20 cellular contexts compared by ENCODE assay signal in the genomic region with DNA sequence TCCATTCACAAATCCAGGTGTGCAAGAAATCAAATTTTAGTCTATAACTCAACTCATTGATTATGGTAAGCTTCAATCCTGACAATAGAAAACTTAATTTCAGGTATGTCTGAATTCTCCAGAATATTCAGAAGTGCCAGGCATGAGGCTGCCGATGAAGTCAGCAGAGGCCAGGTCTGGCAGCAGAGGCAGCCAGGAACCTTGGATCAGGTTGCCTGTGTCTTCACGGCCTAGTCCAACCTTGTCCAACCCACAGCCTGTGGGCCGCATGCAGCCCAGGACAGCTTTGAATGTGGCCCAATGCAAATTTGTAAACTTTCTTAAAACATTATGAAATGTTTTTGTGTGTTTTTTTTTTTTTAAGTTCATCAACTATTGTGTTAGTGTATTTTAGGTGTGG. TPM values are rescaled to one million over a fixed set of nuclear protein-coding genes. Genes with fewer than 3 reads are reported as not detected.
DNase-seq lines count a peak whose midpoint lies in the region; ATAC-seq and TF ChIP-seq lines count a peak whose summit lies in the region.
"Had no signal": no experiment of that assay in that cellular context is flagged by ENCODE, and none has a peak within 500 bp of the region (broad histone marks: within the 10 kb centered on the region; RNA-seq: fewer than 3 reads in every experiment).

No MANE protein-coding gene starts in this region.

- no peak for ATAC-seq in activated T-cell treated with anti-CD3 and anti-CD28 coated beads, Interleukin-2, amount 50 U/mL, for 72 hours (replicated peaks in 1 of 2)
- ATAC-seq: CD8-positive, alpha-beta T cell had no signal

- H3K36me3 ChIP-seq in neural progenitor cell = no peaks in the 10 kb centered on the region

- H3K9me3 Mint-ChIP-seq in neural progenitor cell = no peaks in the 10 kb centered on the region
- H3K9me3 Mint-ChIP-seq in activated T-cell treated with anti-CD3 and anti-CD28 coated beads, Interleukin-2, amount 50 U/mL, for 72 hours = no peaks in the 10 kb centered on the region
- H3K9me3 Mint-ChIP-seq: CD4-positive, CD25-positive, alpha-beta regulatory T cell; CD8-positive, alpha-beta T cell had no signal

- H3K4me1 ChIP-seq in neural progenitor cell = peaks cover 7% of the 10 kb centered on the region
- H3K4me1 ChIP-seq: BLaER1 had no signal

- no peaks in the 10 kb centered on the region for H3K9me3 ChIP-seq in neural progenitor cell (ENCODE audit: low read depth)
- H3K9me3 ChIP-seq: BLaER1, Caco-2 had no signal

- H3K27ac ChIP-seq in neural progenitor cell = peak overlapping the region; percentile 53
- H3K27ac ChIP-seq: 22Rv1, BLaER1, C4-2B had no signal

- H3K4me1 Mint-ChIP-seq in neural progenitor cell = no peaks in the 10 kb centered on the region
- H3K4me1 Mint-ChIP-seq in activated T-cell treated with anti-CD3 and anti-CD28 coated beads, Interleukin-2, amount 50 U/mL, for 72 hours (ENCODE audit: low read depth) = peaks cover 17% of the 10 kb centered on the region

- CTCF ChIA-PET in GM10248 (lab: Yijun Ruan, JAX) = interaction anchor here (0.9 to 4.0 kb wide), 3 partner anchors 22 to 63 kb away, joined by 3 to 13 read pairs (median 4); no protein-coding TSS in a partner anchor

- H3K79me2 ChIP-seq in neural progenitor cell (ENCODE audit: low read depth) = no peaks in the 10 kb centered on the region

- TF ChIP-seq CTCF in neural progenitor cell (IDR thresholded peaks at IDR 0.05) (no peak), GM10248 (IDR thresholded peaks at IDR 0.05; ENCODE audit: control extremely low read depth, extremely low read depth, low read depth, missing control alignments) (no peak)

- H3K36me3 Mint-ChIP-seq in neural progenitor cell = no peaks in the 10 kb centered on the region
- H3K36me3 Mint-ChIP-seq in activated T-cell treated with anti-CD3 and anti-CD28 coated beads, Interleukin-2, amount 50 U/mL, for 72 hours (ENCODE audit: insufficient read depth in 2 of 2) = peaks cover 2 to 6% of the 10 kb centered on the region in 2 donors

- peaks cover 4% of the 10 kb centered on the region for H3K27me3 Mint-ChIP-seq in neural progenitor cell (ENCODE audit: insufficient read depth, low read depth)
- H3K27me3 Mint-ChIP-seq in activated T-cell treated with anti-CD3 and anti-CD28 coated beads, Interleukin-2, amount 50 U/mL, for 72 hours (ENCODE audit: low read depth) = no peaks in the 10 kb centered on the region
- H3K27me3 Mint-ChIP-seq: B cell; CD4-positive, CD25-positive, alpha-beta regulatory T cell had no signal

- DNase-seq in activated effector memory CD4-positive, alpha-beta T cell treated with anti-CD3 and anti-CD28 coated beads, Interleukin-2, amount 50 U/mL, for 16 hours = peak; percentile 14
- DNase-seq in activated effector memory CD4-positive, alpha-beta T cell treated with Interleukin-2 at 50 U/mL for 16 hours = no peak
- peak; percentile 47 for DNase-seq in mesenteric fat pad (ENCODE audit: low spot score)
- no peak for DNase-seq in neural progenitor cell (ENCODE audit: low spot score)
- DNase-seq in activated T-cell treated with anti-CD3 and anti-CD28 coated beads, Interleukin-2, amount 50 U/mL, for 72 hours = no peak
- no peak for DNase-seq in foreskin melanocyte
- no peak for DNase-seq in GM10248 (ENCODE audit: extremely low spot score)
- no peak for DNase-seq in medulla oblongata (ENCODE audit: extremely low spot score)
- DNase-seq: CD4-positive, CD25-positive, alpha-beta regulatory T cell; DMS79; EL; GDM1; GOT3; HCEC 1CT had no signal

- no peaks in the 10 kb centered on the region for H3K27me3 ChIP-seq in neural progenitor cell
- H3K27me3 ChIP-seq: BLaER1 had no signal

- H2AFZ ChIP-seq in neural progenitor cell (replicated peaks) = no peak overlapping the region

- no peak overlapping the region for H3K4me3 Mint-ChIP-seq in neural progenitor cell
- no peak overlapping the region for H3K4me3 Mint-ChIP-seq in activated T-cell treated with anti-CD3 and anti-CD28 coated beads, Interleukin-2, amount 50 U/mL, for 72 hours
- H3K4me3 Mint-ChIP-seq: B cell; CD4-positive, CD25-positive, alpha-beta regulatory T cell; CD8-positive, alpha-beta T cell had no signal

- H3K4me2 ChIP-seq in neural progenitor cell = no peak overlapping the region
- H3K4me2 ChIP-seq: BLaER1 had no signal

- no peak overlapping the region for H3K9ac ChIP-seq in neural progenitor cell
- H3K9ac ChIP-seq: BLaER1 had no signal

- H4K20me1 ChIP-seq in neural progenitor cell (ENCODE audit: low read depth) = no peaks in the 10 kb centered on the region
- H4K20me1 ChIP-seq: BLaER1 had no signal

- POLR2A ChIA-PET in GM10248 (lab: Yijun Ruan, JAX) = no interaction called here

- no peak overlapping the region for H3K4me3 ChIP-seq in neural progenitor cell
- H3K4me3 ChIP-seq: BLaER1 had no signal

- peaks cover 5% of the 10 kb centered on the region for H3F3A ChIP-seq in neural progenitor cell (ENCODE audit: low read depth)

- no peak overlapping the region for H3K27ac Mint-ChIP-seq in neural progenitor cell
- H3K27ac Mint-ChIP-seq in activated T-cell treated with anti-CD3 and anti-CD28 coated beads, Interleukin-2, amount 50 U/mL, for 72 hours = no peak overlapping the region
- H3K27ac Mint-ChIP-seq: B cell; CD4-positive, CD25-positive, alpha-beta regulatory T cell; CD8-positive, alpha-beta T cell had no signal

RNA-seq across cellular contexts. Expression of gene ASPRV1, which starts 46.9 kb away (rescaled TPM):
- 1.1 TPM for total RNA-seq in mesenteric fat pad
- 0.30 and 1.2 TPM in 2 replicates for total RNA-seq in neural progenitor cell (ENCODE audit: low replicate concordance)
- total RNA-seq in activated T-cell treated with anti-CD3 and anti-CD28 coated beads, Interleukin-2, amount 50 U/mL, for 72 hours = 1 to 10 TPM; 1.0 to 2.0 TPM

Comparison
In these comparisons a context has a peak if more than half of its experiments do, and no peak if none do; other contexts are left out.
1. DNase-seq: peak in activated effector memory CD4-positive, alpha-beta T cell treated with anti-CD3 and anti-CD28 coated beads, Interleukin-2, amount 50 U/mL, for 16 hours (single experiment) and mesenteric fat pad (single experiment); none in activated effector memory CD4-positive, alpha-beta T cell treated with Interleukin-2 at 50 U/mL for 16 hours (single experiment), neural progenitor cell (single experiment), activated T-cell treated with anti-CD3 and anti-CD28 coated beads, Interleukin-2, amount 50 U/mL, for 72 hours (0 of 2), foreskin melanocyte (single experiment), GM10248 (single experiment) and medulla oblongata (single experiment).